In genomic region chr14:72471346-72471745, GRCh38 we compare ENCODE assay signal across 17 cellular contexts.
DNase-seq lines count a peak whose midpoint lies in the region; ATAC-seq, FAIRE-seq and TF ChIP-seq lines count a peak whose summit lies in the region.
"Had no signal": no experiment of that assay in that cellular context is flagged by ENCODE, and none has a peak within 500 bp of the region (broad histone marks: within the 10 kb centered on the region; RNA-seq: fewer than 3 reads in every experiment).

No MANE protein-coding gene starts in this region.

- no peaks in the 10 kb centered on the region for H3K36me3 ChIP-seq in neuronal stem cell (replicated peaks in 1 of 2; ENCODE audit: control insufficient read depth in 2 of 2, insufficient read depth in 2 of 2, low read length in 2 of 2)
- H3K36me3 ChIP-seq: SJCRH30 had no signal

- intact Hi-C loops in activated naive CD4-positive, alpha-beta T cell treated with anti-CD3 and anti-CD28 coated beads for 36 hours (cut with micrococcal nuclease) = no loop called here

- H3K27ac ChIP-seq in neuronal stem cell (replicated peaks; ENCODE audit: low read length) = no peak overlapping the region
- H3K27ac ChIP-seq: RWPE1, SJCRH30 had no signal

- DNase-seq in AG20443 (ENCODE audit: low spot score) (peak; percentile 43), H54 (ENCODE audit: insufficient read length, low spot score) (peak; percentile 26), RPMI7951 (ENCODE audit: low read depth) (peak; percentile 71), neuronal stem cell (ENCODE audit: low spot score) (no peak), middle frontal gyrus (ENCODE audit: extremely low spot score, low spot score) (no peak)
- no peak for DNase-seq in activated naive CD4-positive, alpha-beta T cell treated with anti-CD3 and anti-CD28 coated beads for 36 hours
- DNase-seq: Calu3; CD4-positive, alpha-beta T cell; NCI-H1105 treated with DMSO at 0.1 percent for 48 hours; NCI-H1694; NCI-H510A treated with DMSO at 0.1 percent for 48 hours; NCI-H774; SJCRH30 had no signal

- H3K4me3 Mint-ChIP-seq in activated naive CD4-positive, alpha-beta T cell treated with anti-CD3 and anti-CD28 coated beads for 36 hours = no peak overlapping the region
- H3K4me3 Mint-ChIP-seq: CD4-positive, alpha-beta T cell had no signal

- H3K27ac Mint-ChIP-seq in activated naive CD4-positive, alpha-beta T cell treated with anti-CD3 and anti-CD28 coated beads for 36 hours = no peak overlapping the region
- H3K27ac Mint-ChIP-seq: CD4-positive, alpha-beta T cell had no signal

- no peak overlapping the region for H2BK5ac ChIP-seq in neuronal stem cell (ENCODE audit: low read length)

- H3K79me1 ChIP-seq in neuronal stem cell (ENCODE audit: low read depth, low read length) = no peaks in the 10 kb centered on the region

- H2BK15ac ChIP-seq in neuronal stem cell (ENCODE audit: low read length) = no peak overlapping the region

- H3K9me3 Mint-ChIP-seq in activated naive CD4-positive, alpha-beta T cell treated with anti-CD3 and anti-CD28 coated beads for 36 hours = peaks cover 5% of the 10 kb centered on the region

- WGBS in neuronal stem cell (ENCODE audit: extremely low coverage in 2 of 2, insufficient read length in 2 of 2, insufficient replicate concordance in 1 of 2), 2 donors = no CpG with 5 or more reads among the region's 6 CpGs

- peaks cover 0 to 6% of the 10 kb centered on the region in 2 donors for H3K4me1 ChIP-seq in neuronal stem cell (ENCODE audit: control insufficient read depth in 2 of 2, insufficient read depth in 1 of 2, low read depth in 1 of 2, low read length in 2 of 2)
- H3K4me1 ChIP-seq: SJCRH30 had no signal

- no peak overlapping the region for H2BK12ac ChIP-seq in neuronal stem cell (ENCODE audit: low read length)

- H2AK5ac ChIP-seq in neuronal stem cell (ENCODE audit: low read depth, low read length) = no peak overlapping the region

- no peak overlapping the region for H2AFZ ChIP-seq in neuronal stem cell (ENCODE audit: low read length)

- peak overlapping the region; percentile 15 for H3K18ac ChIP-seq in neuronal stem cell (ENCODE audit: low read length)

- FAIRE-seq in H54 (lab: Jason Lieb, UNC) = peak; percentile 15

- TF ChIP-seq POLR2A in H54 (IDR thresholded peaks at IDR 0.05; ENCODE audit: low read depth, low read length) = no peak

- no peak overlapping the region for H3K23ac ChIP-seq in neuronal stem cell (ENCODE audit: low read depth, low read length, poor library complexity)

- H3K36me3 Mint-ChIP-seq in activated naive CD4-positive, alpha-beta T cell treated with anti-CD3 and anti-CD28 coated beads for 36 hours (ENCODE audit: low read depth) = no peaks in the 10 kb centered on the region

- H3K14ac ChIP-seq in neuronal stem cell (ENCODE audit: low read length) = no peak overlapping the region

- H3K4me1 Mint-ChIP-seq in activated naive CD4-positive, alpha-beta T cell treated with anti-CD3 and anti-CD28 coated beads for 36 hours (ENCODE audit: low read depth) = peaks cover 5% of the 10 kb centered on the region

- no peaks in the 10 kb centered on the region for H3K27me3 ChIP-seq in neuronal stem cell (ENCODE audit: control insufficient read depth in 3 of 3, insufficient read depth in 3 of 3, low read depth in 1 of 3, low read length in 3 of 3)
- H3K27me3 ChIP-seq: SJCRH30 had no signal

- H3K27me3 Mint-ChIP-seq in activated naive CD4-positive, alpha-beta T cell treated with anti-CD3 and anti-CD28 coated beads for 36 hours (ENCODE audit: low read depth) = no peaks in the 10 kb centered on the region
- H3K27me3 Mint-ChIP-seq: CD4-positive, alpha-beta T cell had no signal

- CTCF ChIA-PET in activated naive CD4-positive, alpha-beta T cell treated with anti-CD3 and anti-CD28 coated beads for 36 hours (lab: Charles Lee) = no interaction called here

- no peak overlapping the region for H3K4me2 ChIP-seq in neuronal stem cell (ENCODE audit: insufficient read depth, low read length, poor library complexity, severe bottlenecking)

- no peak overlapping the region for H2BK120ac ChIP-seq in neuronal stem cell (ENCODE audit: low read depth, low read length)

- no peak for ATAC-seq in GM18858 (IDR thresholded peaks at IDR 0.05; ENCODE audit: unreplicated experiment)
- no peak for ATAC-seq in HG03196 (IDR thresholded peaks at IDR 0.05; ENCODE audit: unreplicated experiment)
- ATAC-seq: HCT116 had no signal

- H3K9ac ChIP-seq in neuronal stem cell (ENCODE audit: low read depth, low read length, poor library complexity) = no peak overlapping the region

- peaks cover 2 to 11% of the 10 kb centered on the region in 2 donors for H3K9me3 ChIP-seq in neuronal stem cell (replicated peaks in 1 of 2; ENCODE audit: control insufficient read depth in 2 of 2, insufficient read depth in 1 of 2, low read depth in 1 of 2, low read length in 2 of 2)

- H4K8ac ChIP-seq in neuronal stem cell (ENCODE audit: low read depth, low read length) = no peak overlapping the region

- no peak overlapping the region for H4K91ac ChIP-seq in neuronal stem cell (ENCODE audit: low read depth, low read length, poor library complexity)

- no peak overlapping the region for H3K4ac ChIP-seq in neuronal stem cell (ENCODE audit: low read length)

- H3K4me3 ChIP-seq in neuronal stem cell (ENCODE audit: low read length in 2 of 2) = no peak overlapping the region
- H3K4me3 ChIP-seq: SJCRH30 had no signal

Comparison
In these comparisons a context has a peak if more than half of its experiments do, and no peak if none do; other contexts are left out.
1. DNase-seq: peak in AG20443 (single experiment), H54 (single experiment) and RPMI7951 (single experiment); none in neuronal stem cell (single experiment), activated naive CD4-positive, alpha-beta T cell treated with anti-CD3 and anti-CD28 coated beads for 36 hours (single experiment) and middle frontal gyrus (single experiment).